ENCODE assay signal across 8 cellular contexts in genomic region chr9:8895498-8896224, GRCh38.
DNase-seq lines count a peak whose midpoint lies in the region; ATAC-seq lines count a peak whose summit lies in the region.

No MANE protein-coding gene starts in this region.

- DNase-seq in Caki2 (ENCODE audit: low read depth) (peak; percentile 6), Kasumi-1 (lab: John Stamatoyannopoulos, UW) (peak; percentile 30 to 42), SJCRH30 (peak; percentile 11 to 71), foreskin melanocyte (peak; percentile 10), putamen (ENCODE audit: low spot score) (peak; percentile 84), AG08395 (ENCODE audit: low spot score) (no peak), mucosa of gallbladder (ENCODE audit: low spot score) (no peak)

- peaks cover 1% of the 10 kb centered on the region; the same call in 1 of the 2 replicates for H3K4me1 ChIP-seq in SJCRH30

- no peaks in the 10 kb centered on the region for H3K27me3 ChIP-seq in SJCRH30

- H3K27ac ChIP-seq in SJCRH30, result no peak overlapping the region

- no peak overlapping the region for H3K4me3 ChIP-seq in SJCRH30

- H3K36me3 ChIP-seq in SJCRH30, result no peaks in the 10 kb centered on the region

- in situ Hi-C loops in Caki2 (cut with HindIII; ENCODE audit: low pct_unique_long_range_greater_than_20kb, low sequenced_read_pairs), result no loop called here

- no peaks in the 10 kb centered on the region for H3K9me3 ChIP-seq in SJCRH30 (replicated peaks)

- ATAC-seq in GM21619 (IDR thresholded peaks at IDR 0.05; ENCODE audit: unreplicated experiment), result no peak

Comparison
In these comparisons a context has a peak if more than half of its experiments do, and no peak if none do; other contexts are left out.
1. DNase-seq: peak in Caki2 (single experiment), Kasumi-1 (2 of 2), SJCRH30 (2 of 2), foreskin melanocyte (single experiment) and putamen (single experiment); none in AG08395 (single experiment) and mucosa of gallbladder (single experiment).